11 cellular contexts compared by ENCODE assay signal in genomic region chr3:45104715-45105711, GRCh38. TPM values are rescaled to one million over a fixed set of nuclear protein-coding genes. Genes with fewer than 3 reads are reported as not detected.
DNase-seq lines count a peak whose midpoint lies in the region; TF ChIP-seq lines count a peak whose summit lies in the region.
"Had no signal": no experiment of that assay in that cellular context is flagged by ENCODE, and none has a peak within 500 bp of the region (broad histone marks: within the 10 kb centered on the region; RNA-seq: fewer than 3 reads in every experiment).

No MANE protein-coding gene starts in this region.

- peaks cover 77% of the 10 kb centered on the region for H3K4me1 Mint-ChIP-seq in T-helper 2 cell treated with Interferon-gamma antibody and Interleukin-4, amounts not matched to agents 5 μg/mL and 100 μg/mL, for 36 hours (ENCODE audit: low read depth)

- peak overlapping the region; percentile 76 for H3K27ac Mint-ChIP-seq in T-helper 2 cell treated with Interferon-gamma antibody and Interleukin-4, amounts not matched to agents 5 μg/mL and 100 μg/mL, for 36 hours

- no peak overlapping the region for H3K4me3 ChIP-seq in fibroblast of pulmonary artery (replicated peaks; ENCODE audit: low read depth, low read length)
- H3K4me3 ChIP-seq: body of pancreas, esophagus muscularis mucosa had no signal

- H3K9me3 Mint-ChIP-seq in T-helper 2 cell treated with Interferon-gamma antibody and Interleukin-4, amounts not matched to agents 5 μg/mL and 100 μg/mL, for 36 hours, result peaks cover 15% of the 10 kb centered on the region

- H3K27me3 Mint-ChIP-seq in T-helper 2 cell treated with Interferon-gamma antibody and Interleukin-4, amounts not matched to agents 5 μg/mL and 100 μg/mL, for 36 hours (ENCODE audit: low read depth), result peaks cover under 1% of the 10 kb centered on the region

- DNase-seq in AG08395 (ENCODE audit: low spot score), result peak; percentile 79
- DNase-seq in Daoy (ENCODE audit: low read depth), result peak; percentile 55
- no peak for DNase-seq in T-helper 2 cell treated with Interferon-gamma antibody and Interleukin-4, amounts not matched to agents 5 μg/mL and 100 μg/mL, for 36 hours (ENCODE audit: low spot score)
- DNase-seq in fibroblast of pulmonary artery (ENCODE audit: low read depth), result peak; percentile 55
- DNase-seq in anterior cingulate cortex (lab: John Stamatoyannopoulos, UW), result no peak
- DNase-seq in retina, result no peak
- no peak for DNase-seq in activated gamma-delta T cell (lab: John Stamatoyannopoulos, UW)
- DNase-seq in NCI-H524 (lab: John Stamatoyannopoulos, UW), result no peak
- DNase-seq: body of pancreas, NCI-H2029 had no signal

- H3K36me3 Mint-ChIP-seq in T-helper 2 cell treated with Interferon-gamma antibody and Interleukin-4, amounts not matched to agents 5 μg/mL and 100 μg/mL, for 36 hours (ENCODE audit: low read depth), result peaks cover 58% of the 10 kb centered on the region

- H3K4me3 Mint-ChIP-seq in T-helper 2 cell treated with Interferon-gamma antibody and Interleukin-4, amounts not matched to agents 5 μg/mL and 100 μg/mL, for 36 hours, result peak overlapping the region; percentile 39

- TF ChIP-seq CTCF in fibroblast of pulmonary artery (IDR thresholded peaks at IDR 0.05; ENCODE audit: low read length, missing control alignments), result no peak

RNA-seq across cellular contexts. Expression of gene CDCP1, which starts 41.2 kb away (rescaled TPM):
- 12.9 and 20.6 TPM in 2 replicates for total RNA-seq in Daoy (2014; rRNA removed; shearing (Covaris generic))

Comparison
In these comparisons a context has a peak if more than half of its experiments do, and no peak if none do; other contexts are left out.
1. DNase-seq: peak in AG08395 (single experiment), Daoy (single experiment) and fibroblast of pulmonary artery (single experiment); none in T-helper 2 cell treated with Interferon-gamma antibody and Interleukin-4, amounts not matched to agents 5 μg/mL and 100 μg/mL, for 36 hours (single experiment), anterior cingulate cortex (0 of 58), retina (single experiment), activated gamma-delta T cell (single experiment) and NCI-H524 (0 of 2).